1 cellular context compared by ENCODE assay signal in the genomic region with DNA sequence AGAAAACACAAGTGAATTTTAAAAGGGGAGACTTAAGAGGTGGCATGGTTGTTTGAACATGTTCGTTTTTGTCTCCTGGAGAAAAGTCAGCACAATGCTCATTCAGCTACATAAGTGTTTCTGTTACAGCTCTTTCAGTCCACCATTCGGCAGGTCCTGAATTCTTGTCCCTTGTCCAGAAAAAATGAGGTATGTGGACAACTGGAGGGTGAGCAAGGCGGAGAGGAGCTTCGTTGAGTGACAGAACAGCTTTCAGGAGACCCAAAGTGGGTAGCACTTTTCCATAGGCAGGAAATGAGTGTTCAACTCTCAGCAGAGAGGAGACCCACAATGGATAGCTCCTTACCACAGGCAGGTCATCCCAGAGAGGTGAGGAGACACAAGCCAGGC.
TF ChIP-seq lines count a peak whose summit lies in the region.

No MANE protein-coding gene starts in this region.

TF ChIP-seq in GM12878, 131 proteins besides CTCF, POLR2A, EP300 and RAD21 (continued from another document):
- TF ChIP-seq, protein P1, sequence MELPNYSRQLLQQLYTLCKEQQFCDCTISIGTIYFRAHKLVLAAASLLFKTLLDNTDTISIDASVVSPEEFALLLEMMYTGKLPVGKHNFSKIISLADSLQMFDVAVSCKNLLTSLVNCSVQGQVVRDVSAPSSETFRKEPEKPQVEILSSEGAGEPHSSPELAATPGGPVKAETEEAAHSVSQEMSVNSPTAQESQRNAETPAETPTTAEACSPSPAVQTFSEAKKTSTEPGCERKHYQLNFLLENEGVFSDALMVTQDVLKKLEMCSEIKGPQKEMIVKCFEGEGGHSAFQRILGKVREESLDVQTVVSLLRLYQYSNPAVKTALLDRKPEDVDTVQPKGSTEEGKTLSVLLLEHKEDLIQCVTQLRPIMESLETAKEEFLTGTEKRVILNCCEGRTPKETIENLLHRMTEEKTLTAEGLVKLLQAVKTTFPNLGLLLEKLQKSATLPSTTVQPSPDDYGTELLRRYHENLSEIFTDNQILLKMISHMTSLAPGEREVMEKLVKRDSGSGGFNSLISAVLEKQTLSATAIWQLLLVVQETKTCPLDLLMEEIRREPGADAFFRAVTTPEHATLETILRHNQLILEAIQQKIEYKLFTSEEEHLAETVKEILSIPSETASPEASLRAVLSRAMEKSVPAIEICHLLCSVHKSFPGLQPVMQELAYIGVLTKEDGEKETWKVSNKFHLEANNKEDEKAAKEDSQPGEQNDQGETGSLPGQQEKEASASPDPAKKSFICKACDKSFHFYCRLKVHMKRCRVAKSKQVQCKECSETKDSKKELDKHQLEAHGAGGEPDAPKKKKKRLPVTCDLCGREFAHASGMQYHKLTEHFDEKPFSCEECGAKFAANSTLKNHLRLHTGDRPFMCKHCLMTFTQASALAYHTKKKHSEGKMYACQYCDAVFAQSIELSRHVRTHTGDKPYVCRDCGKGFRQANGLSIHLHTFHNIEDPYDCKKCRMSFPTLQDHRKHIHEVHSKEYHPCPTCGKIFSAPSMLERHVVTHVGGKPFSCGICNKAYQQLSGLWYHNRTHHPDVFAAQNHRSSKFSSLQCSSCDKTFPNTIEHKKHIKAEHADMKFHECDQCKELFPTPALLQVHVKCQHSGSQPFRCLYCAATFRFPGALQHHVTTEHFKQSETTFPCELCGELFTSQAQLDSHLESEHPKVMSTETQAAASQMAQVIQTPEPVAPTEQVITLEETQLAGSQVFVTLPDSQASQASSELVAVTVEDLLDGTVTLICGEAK (IDR thresholded peaks at IDR 0.05; ENCODE audit: borderline replicate concordance), result 0 out of 2 replicates have a peak, but pooled peaks have one; percentile 16
- TF ChIP-seq, protein P2, sequence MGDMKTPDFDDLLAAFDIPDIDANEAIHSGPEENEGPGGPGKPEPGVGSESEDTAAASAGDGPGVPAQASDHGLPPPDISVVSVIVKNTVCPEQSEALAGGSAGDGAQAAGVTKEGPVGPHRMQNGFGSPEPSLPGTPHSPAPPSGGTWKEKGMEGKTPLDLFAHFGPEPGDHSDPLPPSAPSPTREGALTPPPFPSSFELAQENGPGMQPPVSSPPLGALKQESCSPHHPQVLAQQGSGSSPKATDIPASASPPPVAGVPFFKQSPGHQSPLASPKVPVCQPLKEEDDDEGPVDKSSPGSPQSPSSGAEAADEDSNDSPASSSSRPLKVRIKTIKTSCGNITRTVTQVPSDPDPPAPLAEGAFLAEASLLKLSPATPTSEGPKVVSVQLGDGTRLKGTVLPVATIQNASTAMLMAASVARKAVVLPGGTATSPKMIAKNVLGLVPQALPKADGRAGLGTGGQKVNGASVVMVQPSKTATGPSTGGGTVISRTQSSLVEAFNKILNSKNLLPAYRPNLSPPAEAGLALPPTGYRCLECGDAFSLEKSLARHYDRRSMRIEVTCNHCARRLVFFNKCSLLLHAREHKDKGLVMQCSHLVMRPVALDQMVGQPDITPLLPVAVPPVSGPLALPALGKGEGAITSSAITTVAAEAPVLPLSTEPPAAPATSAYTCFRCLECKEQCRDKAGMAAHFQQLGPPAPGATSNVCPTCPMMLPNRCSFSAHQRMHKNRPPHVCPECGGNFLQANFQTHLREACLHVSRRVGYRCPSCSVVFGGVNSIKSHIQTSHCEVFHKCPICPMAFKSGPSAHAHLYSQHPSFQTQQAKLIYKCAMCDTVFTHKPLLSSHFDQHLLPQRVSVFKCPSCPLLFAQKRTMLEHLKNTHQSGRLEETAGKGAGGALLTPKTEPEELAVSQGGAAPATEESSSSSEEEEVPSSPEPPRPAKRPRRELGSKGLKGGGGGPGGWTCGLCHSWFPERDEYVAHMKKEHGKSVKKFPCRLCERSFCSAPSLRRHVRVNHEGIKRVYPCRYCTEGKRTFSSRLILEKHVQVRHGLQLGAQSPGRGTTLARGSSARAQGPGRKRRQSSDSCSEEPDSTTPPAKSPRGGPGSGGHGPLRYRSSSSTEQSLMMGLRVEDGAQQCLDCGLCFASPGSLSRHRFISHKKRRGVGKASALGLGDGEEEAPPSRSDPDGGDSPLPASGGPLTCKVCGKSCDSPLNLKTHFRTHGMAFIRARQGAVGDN (IDR thresholded peaks at IDR 0.05), result 0 out of 2 replicates have a peak, but pooled peaks have one; percentile 12
- TF ChIP-seq SMC3 (IDR thresholded peaks at IDR 0.05; ENCODE audit: borderline replicate concordance, low read length) (0 out of 2 replicates have a peak, but pooled peaks have one; percentile 6), IKZF2 (IDR thresholded peaks at IDR 0.05) (peak in 1 of 2 experiments; percentile 9; a peak in 1 of 4 replicates), MTA3 (IDR thresholded peaks at IDR 0.05; ENCODE audit: borderline replicate concordance, low read length) (no peak), CHD1 (IDR thresholded peaks at IDR 0.05; ENCODE audit: low read depth, low read length) (no peak), GATAD2B (conservative IDR thresholded peaks at IDR 0.05; ENCODE audit: low read depth) (0 out of 2 replicates have a peak, but pooled peaks have one; percentile 15)
